ENCODE assay signal across 21 cellular contexts in genomic region chr12:103698752-103699540, GRCh38.
DNase-seq lines count a peak whose midpoint lies in the region; ATAC-seq and TF ChIP-seq lines count a peak whose summit lies in the region.
"Had no signal": no experiment of that assay in that cellular context is flagged by ENCODE, and none has a peak within 500 bp of the region (broad histone marks: within the 10 kb centered on the region; RNA-seq: fewer than 3 reads in every experiment).

No MANE protein-coding gene starts in this region.

- no peak overlapping the region for H3K4me2 ChIP-seq in osteoblast (ENCODE audit: insufficient read depth, low read length)

- peak; percentile 45 to 58 for ATAC-seq in stimulated activated naive B cell treated with anti-CD40 and anti-IgM and Interleukin-4, amounts not matched to agents 10 μg/mL and 1 μg/mL and 100 μg/mL, for 72 hours (replicated peaks)

- DNase-seq in activated CD4-positive, alpha-beta T cell treated with anti-CD3 and anti-CD28 coated beads, Interleukin-2, amount 50 U/mL, for 48 hours, result peak; percentile 9 to 16
- DNase-seq in activated CD4-positive, alpha-beta T cell treated with anti-CD3 and anti-CD28 coated beads, Interleukin-2, amount 50 U/mL, for 1 hour, result no peak
- DNase-seq in NB4 (ENCODE audit: low read depth), result peak; percentile 19
- no peak for DNase-seq in stimulated activated naive B cell treated with anti-CD40 and anti-IgM and Interleukin-4, amounts not matched to agents 10 μg/mL and 1 μg/mL and 100 μg/mL, for 72 hours
- DNase-seq in immature natural killer cell, result no peak
- DNase-seq in NCI-H1694 (lab: John Stamatoyannopoulos, UW), result no peak
- no peak for DNase-seq in osteoblast (ENCODE audit: insufficient read length, low spot score, missing footprints)
- DNase-seq: activated CD4-positive, alpha-beta T cell treated with anti-CD3 and anti-CD28 coated beads for 4 hours; activated effector memory CD4-positive, alpha-beta T cell treated with Interleukin-2 at 50 U/mL for 16 hours; aorta; CD4-positive, alpha-beta T cell; DMS79; erythroblast; glutamatergic neuron; islet precursor cell; NCI-H748 treated with DMSO at 0.1 percent for 48 hours; occipital lobe; small intestine; T1000 had no signal

- H3K27ac ChIP-seq in osteoblast (ENCODE audit: low read depth, low read length), result no peak overlapping the region
- H3K27ac ChIP-seq: coronary artery had no signal

- TF ChIP-seq CTCF in NB4 (IDR thresholded peaks at IDR 0.05; ENCODE audit: low read depth, low read length) (no peak), osteoblast (IDR thresholded peaks at IDR 0.05; ENCODE audit: extremely low read depth, low read depth, low read length) (no peak)

- TF ChIP-seq POLR2A in NB4 (IDR thresholded peaks at IDR 0.05; ENCODE audit: extremely low read depth, insufficient read length), result no peak

- H4K20me1 ChIP-seq in osteoblast (ENCODE audit: insufficient read depth, low read length), result no peaks in the 10 kb centered on the region

- H3K4me1 Mint-ChIP-seq in dendritic cell treated with granulocyte-macrophage colony-stimulating factor and Interleukin-4, amounts not matched to agents 40 ng/mL and 50 ng/mL, for 4 days (ENCODE audit: low read depth), result peaks cover 44% of the 10 kb centered on the region
- H3K4me1 Mint-ChIP-seq in stimulated activated naive B cell treated with anti-CD40 and anti-IgM and Interleukin-4, amounts not matched to agents 10 μg/mL and 1 μg/mL and 100 μg/mL, for 72 hours, result peaks cover 0 to 5% of the 10 kb centered on the region in 2 donors
- H3K4me1 Mint-ChIP-seq in immature natural killer cell, result no peaks in the 10 kb centered on the region

- H3K79me2 ChIP-seq in osteoblast (ENCODE audit: insufficient read depth, low read length), result no peaks in the 10 kb centered on the region

- peaks cover 6% of the 10 kb centered on the region for H3K27me3 Mint-ChIP-seq in dendritic cell treated with granulocyte-macrophage colony-stimulating factor and Interleukin-4, amounts not matched to agents 40 ng/mL and 50 ng/mL, for 4 days
- peaks cover 10 to 33% of the 10 kb centered on the region in 2 donors for H3K27me3 Mint-ChIP-seq in stimulated activated naive B cell treated with anti-CD40 and anti-IgM and Interleukin-4, amounts not matched to agents 10 μg/mL and 1 μg/mL and 100 μg/mL, for 72 hours
- peaks cover 2 to 6% (median 5%) of the 10 kb centered on the region in 3 donors for H3K27me3 Mint-ChIP-seq in immature natural killer cell (ENCODE audit: low read depth in 3 of 3)

- no peak overlapping the region for H2AFZ ChIP-seq in osteoblast (ENCODE audit: low read length)

- no peaks in the 10 kb centered on the region for H3K36me3 ChIP-seq in osteoblast (ENCODE audit: insufficient read depth, low read length)

- no peaks in the 10 kb centered on the region for H3K4me1 ChIP-seq in osteoblast (ENCODE audit: insufficient read depth, low read length)

- H3K9me3 Mint-ChIP-seq in dendritic cell treated with granulocyte-macrophage colony-stimulating factor and Interleukin-4, amounts not matched to agents 40 ng/mL and 50 ng/mL, for 4 days, result no peaks in the 10 kb centered on the region
- H3K9me3 Mint-ChIP-seq in stimulated activated naive B cell treated with anti-CD40 and anti-IgM and Interleukin-4, amounts not matched to agents 10 μg/mL and 1 μg/mL and 100 μg/mL, for 72 hours, result peaks cover 0 to 1% of the 10 kb centered on the region in 2 donors
- H3K9me3 Mint-ChIP-seq in immature natural killer cell, result no peaks in the 10 kb centered on the region

- H3K4me3 ChIP-seq in NB4 (ENCODE audit: low read depth, low read length), result no peak overlapping the region
- no peak overlapping the region for H3K4me3 ChIP-seq in osteoblast (ENCODE audit: insufficient read depth, low read length)
- H3K4me3 ChIP-seq: coronary artery had no signal

- intact Hi-C loops in dendritic cell treated with granulocyte-macrophage colony-stimulating factor and Interleukin-4, amounts not matched to agents 40 ng/mL and 50 ng/mL, for 4 days (cut with micrococcal nuclease), result no loop called here

- H3K36me3 Mint-ChIP-seq in dendritic cell treated with granulocyte-macrophage colony-stimulating factor and Interleukin-4, amounts not matched to agents 40 ng/mL and 50 ng/mL, for 4 days (ENCODE audit: low read depth), result no peaks in the 10 kb centered on the region
- H3K36me3 Mint-ChIP-seq in stimulated activated naive B cell treated with anti-CD40 and anti-IgM and Interleukin-4, amounts not matched to agents 10 μg/mL and 1 μg/mL and 100 μg/mL, for 72 hours, result no peaks in the 10 kb centered on the region
- H3K36me3 Mint-ChIP-seq in immature natural killer cell, result no peaks in the 10 kb centered on the region

- H3K27me3 ChIP-seq in osteoblast (ENCODE audit: insufficient read depth, low read length), result peaks cover 21% of the 10 kb centered on the region

- H3K27ac Mint-ChIP-seq in dendritic cell treated with granulocyte-macrophage colony-stimulating factor and Interleukin-4, amounts not matched to agents 40 ng/mL and 50 ng/mL, for 4 days, result peak overlapping the region; percentile 93
- no peak overlapping the region for H3K27ac Mint-ChIP-seq in stimulated activated naive B cell treated with anti-CD40 and anti-IgM and Interleukin-4, amounts not matched to agents 10 μg/mL and 1 μg/mL and 100 μg/mL, for 72 hours
- no peak overlapping the region for H3K27ac Mint-ChIP-seq in immature natural killer cell
- H3K27ac Mint-ChIP-seq: CD4-positive, alpha-beta T cell had no signal

- H3K4me3 Mint-ChIP-seq in dendritic cell treated with granulocyte-macrophage colony-stimulating factor and Interleukin-4, amounts not matched to agents 40 ng/mL and 50 ng/mL, for 4 days, result peak overlapping the region; percentile 44
- H3K4me3 Mint-ChIP-seq in stimulated activated naive B cell treated with anti-CD40 and anti-IgM and Interleukin-4, amounts not matched to agents 10 μg/mL and 1 μg/mL and 100 μg/mL, for 72 hours, result no peak overlapping the region
- no peak overlapping the region for H3K4me3 Mint-ChIP-seq in immature natural killer cell
- H3K4me3 Mint-ChIP-seq: CD4-positive, alpha-beta T cell had no signal

- H3K9me3 ChIP-seq in osteoblast (ENCODE audit: low read depth, low read length), result no peaks in the 10 kb centered on the region

Comparison
In these comparisons a context has a peak if more than half of its experiments do, and no peak if none do; other contexts are left out.
1. DNase-seq: peak in activated CD4-positive, alpha-beta T cell treated with anti-CD3 and anti-CD28 coated beads, Interleukin-2, amount 50 U/mL, for 48 hours (2 of 2) and NB4 (single experiment); none in activated CD4-positive, alpha-beta T cell treated with anti-CD3 and anti-CD28 coated beads, Interleukin-2, amount 50 U/mL, for 1 hour (single experiment), stimulated activated naive B cell treated with anti-CD40 and anti-IgM and Interleukin-4, amounts not matched to agents 10 μg/mL and 1 μg/mL and 100 μg/mL, for 72 hours (single experiment), immature natural killer cell (0 of 3), NCI-H1694 (single experiment) and osteoblast (single experiment).